In the genomic region with DNA sequence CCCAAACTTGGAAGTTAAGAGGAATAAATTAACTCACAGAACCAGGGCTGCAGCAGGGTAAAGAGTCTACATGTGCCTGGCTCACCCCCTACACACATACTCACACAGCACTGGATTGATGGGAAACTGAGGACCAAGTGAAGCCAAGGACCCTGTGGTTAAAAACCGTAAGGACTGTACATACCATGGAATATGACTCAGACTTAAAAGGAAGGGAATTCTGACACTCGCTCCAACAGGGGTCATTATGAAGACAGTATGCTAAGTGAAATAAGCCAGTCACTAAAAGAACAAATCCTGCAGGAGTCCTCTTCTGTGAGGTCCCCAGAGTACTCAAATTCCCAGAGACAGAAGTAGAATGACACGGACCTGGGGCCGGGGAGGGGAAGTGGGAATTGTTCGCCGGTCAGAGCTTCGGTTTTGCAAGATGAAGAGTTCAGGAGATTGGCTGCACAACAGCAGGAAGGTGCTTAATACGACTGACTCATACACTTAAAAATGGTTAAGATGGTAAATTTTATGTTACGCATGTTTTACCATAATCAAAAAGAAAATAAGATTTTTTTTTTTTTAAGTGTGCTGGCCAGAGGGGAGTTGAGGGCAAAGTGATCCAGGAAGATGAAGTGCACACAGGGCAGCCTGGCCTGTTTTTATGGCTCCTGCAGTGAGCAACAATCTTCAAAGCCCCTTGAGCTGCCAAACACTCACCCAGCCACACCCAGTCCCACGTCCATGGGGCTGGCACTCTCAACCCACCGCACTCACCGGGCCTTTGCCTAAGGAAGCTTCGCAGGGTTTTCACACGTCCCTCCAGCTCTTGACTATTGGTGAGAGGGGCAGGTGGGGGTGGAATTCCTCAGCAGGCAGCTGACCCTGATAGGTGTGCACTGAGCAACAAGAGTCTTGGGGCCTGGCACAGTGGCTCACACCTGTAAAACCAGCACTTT, we compare ENCODE assay signal across 1 cellular context.
TF ChIP-seq lines count a peak whose summit lies in the region.

No MANE protein-coding gene starts in this region.

TF ChIP-seq in HCT116, 20 proteins besides CTCF, POLR2A, EP300 and RAD21:
- TF ChIP-seq YY1 (IDR thresholded peaks at IDR 0.05; ENCODE audit: extremely low read depth, insufficient replicate concordance, low read depth, low read length) (no peak), ZNF274 (IDR thresholded peaks at IDR 0.05; ENCODE audit: low read depth, low read length) (no peak), MAX (IDR thresholded peaks at IDR 0.05) (no peak), SP1 (IDR thresholded peaks at IDR 0.05; ENCODE audit: low read depth) (no peak)
- TF ChIP-seq, protein P1, sequence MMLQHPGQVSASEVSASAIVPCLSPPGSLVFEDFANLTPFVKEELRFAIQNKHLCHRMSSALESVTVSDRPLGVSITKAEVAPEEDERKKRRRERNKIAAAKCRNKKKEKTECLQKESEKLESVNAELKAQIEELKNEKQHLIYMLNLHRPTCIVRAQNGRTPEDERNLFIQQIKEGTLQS (IDR thresholded peaks at IDR 0.05): no peak
TF ChIP-seq in HCT116: peak in this region for 0.
